Comparison of ENCODE assay signal across 23 cellular contexts in the genomic region with DNA sequence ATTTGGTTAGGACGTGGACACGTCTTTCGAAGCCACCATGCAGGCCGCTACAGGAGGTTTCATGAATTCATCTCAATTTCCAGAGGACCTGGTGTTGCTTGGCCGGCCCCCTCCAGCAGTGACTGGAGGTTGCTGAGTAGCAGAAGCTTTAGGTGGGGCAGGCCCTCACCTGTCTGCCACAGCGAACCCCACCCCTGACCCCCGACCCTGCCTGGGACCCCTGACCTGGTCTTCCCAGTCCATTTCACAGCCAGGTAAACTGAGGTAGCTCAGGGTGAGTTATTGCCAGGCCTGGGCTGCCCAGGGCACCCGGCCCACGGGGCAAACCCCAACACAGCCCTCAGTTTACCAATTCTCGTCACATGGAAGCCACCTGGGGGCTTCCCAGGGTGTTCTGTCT. TPM values are rescaled to one million over a fixed set of nuclear protein-coding genes. Genes with fewer than 3 reads are reported as not detected.
"Had no signal": no experiment of that assay in that cellular context is flagged by ENCODE, and none has a peak within 500 bp of the region (broad histone marks: within the 10 kb centered on the region; RNA-seq: fewer than 3 reads in every experiment).

No MANE protein-coding gene starts in this region.

- H3K4me1 ChIP-seq: prostate gland had no signal

- H3K27me3 Mint-ChIP-seq: naive thymus-derived CD8-positive, alpha-beta T cell; stimulated activated naive CD8-positive, alpha-beta T cell treated with anti-CD3 and anti-CD28 coated beads, Interleukin-15, Interleukin-2, amounts not matched to agents 100 ng/mL and 50 ng/mL, for 24 hours had no signal

- H3K27ac ChIP-seq: dorsolateral prefrontal cortex, hepatocyte, prostate gland, right lobe of liver, testis had no signal

- H3K27me3 ChIP-seq: dorsolateral prefrontal cortex, hepatocyte, pancreas, right lobe of liver, testis, tibial nerve had no signal

- H3K36me3 Mint-ChIP-seq: stimulated activated memory B cell treated with anti-CD40 and anti-IgM and Interleukin-4, amounts not matched to agents 10 μg/mL and 1 μg/mL and 100 μg/mL, for 72 hours had no signal

- H3K4me3 Mint-ChIP-seq: neural crest cell; stimulated activated memory B cell treated with anti-CD40 and anti-IgM and Interleukin-4, amounts not matched to agents 10 μg/mL and 1 μg/mL and 100 μg/mL, for 72 hours; stimulated activated naive CD8-positive, alpha-beta T cell treated with anti-CD3 and anti-CD28 coated beads, Interleukin-15, Interleukin-2, amounts not matched to agents 100 ng/mL and 50 ng/mL, for 24 hours had no signal

- H3K4me2 ChIP-seq: hepatocyte had no signal

- H3K9me3 ChIP-seq: mucosa of descending colon, pancreas, prostate gland, right lobe of liver, testis had no signal

- H3K4me3 ChIP-seq: dorsolateral prefrontal cortex, hepatocyte, mucosa of descending colon, pancreas, prostate gland, right lobe of liver, testis, tibial nerve had no signal

- H3K27ac Mint-ChIP-seq: stimulated activated memory B cell treated with anti-CD40 and anti-IgM and Interleukin-4, amounts not matched to agents 10 μg/mL and 1 μg/mL and 100 μg/mL, for 72 hours; stimulated activated naive CD8-positive, alpha-beta T cell treated with anti-CD3 and anti-CD28 coated beads, Interleukin-15, Interleukin-2, amounts not matched to agents 100 ng/mL and 50 ng/mL, for 24 hours had no signal

- H3K9me3 Mint-ChIP-seq: naive thymus-derived CD8-positive, alpha-beta T cell; neural crest cell; stimulated activated naive CD8-positive, alpha-beta T cell treated with anti-CD3 and anti-CD28 coated beads, Interleukin-15, Interleukin-2, amounts not matched to agents 100 ng/mL and 50 ng/mL, for 24 hours had no signal

- H3K4me1 Mint-ChIP-seq: neural crest cell had no signal

- H2AFZ ChIP-seq: hepatocyte had no signal

- DNase-seq: cortex of kidney; dorsolateral prefrontal cortex; effector CD8-positive, alpha-beta T cell; foreskin melanocyte; head of caudate nucleus; left colon; mammary epithelial cell; naive thymus-derived CD8-positive, alpha-beta T cell; nucleus accumbens; stimulated activated CD4-positive, alpha-beta T cell treated with anti-CD3 and anti-CD28 coated beads, Interleukin-15, amount 100 ng/mL, for 24 hours; stimulated activated CD4-positive, alpha-beta T cell treated with anti-CD3 and anti-CD28 coated beads, Interleukin-1b, Interleukin-23, amount 100 ng/mL, for 48 hours; stimulated activated CD4-positive, alpha-beta T cell treated with anti-CD3 and anti-CD28 coated beads, Interleukin-4, amount 100 ng/mL, for 24 hours; testis had no signal

- ATAC-seq: left colon; mucosa of descending colon; naive thymus-derived CD8-positive, alpha-beta T cell; pancreas; right lobe of liver; stimulated activated memory B cell treated with anti-CD40 and anti-IgM and Interleukin-4, amounts not matched to agents 10 μg/mL and 1 μg/mL and 100 μg/mL, for 72 hours had no signal

- H3K36me3 ChIP-seq: pancreas, prostate gland, right lobe of liver, tibial nerve had no signal

RNA-seq across cellular contexts. Expression of gene SMIM38, which starts 39.1 kb away (rescaled TPM):
- total RNA-seq: kidney epithelial cell, right lobe of liver had no signal
- polyA plus RNA-seq: mammary epithelial cell had no signal
